ENCODE assay signal across 22 cellular contexts in the genomic region with DNA sequence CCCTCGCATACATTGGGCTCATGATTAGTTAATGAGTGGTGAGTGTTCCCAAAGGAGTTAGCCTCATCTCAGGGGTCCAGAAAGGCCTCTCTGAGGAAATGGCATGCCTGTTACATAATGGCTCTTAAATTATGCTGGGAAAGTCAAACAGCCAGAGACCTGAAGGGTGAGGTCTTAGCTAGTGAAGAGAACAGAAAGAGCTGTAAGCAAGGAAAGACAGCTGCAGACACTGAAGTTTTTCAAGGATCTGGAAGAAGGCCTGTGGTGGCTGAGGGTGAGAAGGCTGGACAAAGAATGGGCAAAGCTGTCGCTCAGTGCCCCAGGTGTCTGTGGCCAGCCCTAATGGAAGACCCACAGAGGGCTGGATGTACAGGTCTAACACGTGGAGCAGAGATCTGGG. TPM values are rescaled to one million over a fixed set of nuclear protein-coding genes. Genes with fewer than 3 reads are reported as not detected.
A peak's percentile ranks its signal among the peaks of the same experiment; 100 is the strongest.
DNase-seq lines count a peak whose midpoint lies in the region; ATAC-seq and TF ChIP-seq lines count a peak whose summit lies in the region.
"Had no signal": no experiment of that assay in that cellular context is flagged by ENCODE, and none has a peak within 500 bp of the region (broad histone marks: within the 10 kb centered on the region; RNA-seq: fewer than 3 reads in every experiment).

No MANE protein-coding gene starts in this region.

- no peak for TF ChIP-seq EP300 in upper lobe of left lung (IDR thresholded peaks at IDR 0.05)

- H3K4me1 Mint-ChIP-seq in dendritic cell treated with granulocyte-macrophage colony-stimulating factor and Interleukin-4, amounts not matched to agents 40 ng/mL and 50 ng/mL, for 4 days (ENCODE audit: low read depth): peaks cover 39% of the 10 kb centered on the region

- H3K4me3 Mint-ChIP-seq in dendritic cell treated with granulocyte-macrophage colony-stimulating factor and Interleukin-4, amounts not matched to agents 40 ng/mL and 50 ng/mL, for 4 days: no peak overlapping the region
- H3K4me3 Mint-ChIP-seq: activated CD4-positive, alpha-beta T cell treated with anti-CD3 and anti-CD28 coated beads for 36 hours; H9; neural crest cell had no signal

- TF ChIP-seq POLR2A in heart left ventricle (IDR thresholded peaks at IDR 0.05) (no peak), upper lobe of left lung (IDR thresholded peaks at IDR 0.05) (no peak)

- H3K27me3 Mint-ChIP-seq in dendritic cell treated with granulocyte-macrophage colony-stimulating factor and Interleukin-4, amounts not matched to agents 40 ng/mL and 50 ng/mL, for 4 days: no peaks in the 10 kb centered on the region
- H3K27me3 Mint-ChIP-seq: activated CD4-positive, alpha-beta T cell treated with anti-CD3 and anti-CD28 coated beads for 36 hours had no signal

- H3K27ac Mint-ChIP-seq in dendritic cell treated with granulocyte-macrophage colony-stimulating factor and Interleukin-4, amounts not matched to agents 40 ng/mL and 50 ng/mL, for 4 days: peak overlapping the region; percentile 0
- H3K27ac Mint-ChIP-seq: activated CD4-positive, alpha-beta T cell treated with anti-CD3 and anti-CD28 coated beads for 36 hours had no signal

- no peak for TF ChIP-seq CTCF in heart left ventricle (IDR thresholded peaks at IDR 0.05)
- no peak for TF ChIP-seq CTCF in parathyroid adenoma (IDR thresholded peaks at IDR 0.05)
- no peak for TF ChIP-seq CTCF in upper lobe of left lung (IDR thresholded peaks at IDR 0.05)
- no peak for TF ChIP-seq CTCF in colonic mucosa (IDR thresholded peaks at IDR 0.05)

- H3K27ac ChIP-seq in heart left ventricle (peak overlapping the region; percentile 87 to 97 (median 93)), parathyroid adenoma (peak overlapping the region; percentile 63), upper lobe of left lung (peak overlapping the region; percentile 65 to 83 (median 80)), colonic mucosa (no peak overlapping the region)
- H3K27ac ChIP-seq: C4-2B had no signal

- H2AFZ ChIP-seq in parathyroid adenoma: no peak overlapping the region

- H3K9me3 ChIP-seq in heart left ventricle: no peaks in the 10 kb centered on the region
- H3K9me3 ChIP-seq in parathyroid adenoma (ENCODE audit: control insufficient read depth, low read length): no peaks in the 10 kb centered on the region
- no peaks in the 10 kb centered on the region for H3K9me3 ChIP-seq in upper lobe of left lung
- H3K9me3 ChIP-seq in colonic mucosa: no peaks in the 10 kb centered on the region

- peaks cover 58% of the 10 kb centered on the region for H3K36me3 Mint-ChIP-seq in dendritic cell treated with granulocyte-macrophage colony-stimulating factor and Interleukin-4, amounts not matched to agents 40 ng/mL and 50 ng/mL, for 4 days (ENCODE audit: low read depth)

- 76 to 94% (median 82%) methylated on average over 2 to 3 of the region's 3 CpGs for WGBS in heart left ventricle, 4 donors
- 58 to 65% methylated on average over 2 to 3 of the region's 3 CpGs for WGBS in upper lobe of left lung, 2 donors

- intact Hi-C loops in heart left ventricle (cut with DNase I) (loop anchor here in 3 of 10 donors (5.0 kb wide), 1 partner anchor 36 kb away; the partner anchor contains the start of gene PNPO (in 3 of the 3)), Right ventricle myocardium superior (cut with DNase I) (no loop called here), colonic mucosa (cut with DNase I) (no loop called here)
- intact Hi-C loops in dendritic cell treated with granulocyte-macrophage colony-stimulating factor and Interleukin-4, amounts not matched to agents 40 ng/mL and 50 ng/mL, for 4 days (cut with micrococcal nuclease): no loop called here

- H3K79me2 ChIP-seq in parathyroid adenoma: peaks cover 29% of the 10 kb centered on the region

- ATAC-seq in heart left ventricle (no peak), Right ventricle myocardium superior (ENCODE audit: poor library complexity) (no peak), upper lobe of left lung (ENCODE audit: low FRiP score in 2 of 2) (no peak)
- ATAC-seq: activated CD4-positive, alpha-beta T cell treated with anti-CD3 and anti-CD28 coated beads for 36 hours had no signal

- H3K27me3 ChIP-seq in heart left ventricle (no peaks in the 10 kb centered on the region), parathyroid adenoma (ENCODE audit: control insufficient read depth, insufficient read depth, low read length) (no peaks in the 10 kb centered on the region), upper lobe of left lung (no peaks in the 10 kb centered on the region), colonic mucosa (no peaks in the 10 kb centered on the region)

- H3K4me3 ChIP-seq in heart left ventricle (no peak overlapping the region), parathyroid adenoma (ENCODE audit: low read depth, low read length) (no peak overlapping the region), upper lobe of left lung (no peak overlapping the region), colonic mucosa (no peak overlapping the region)

- peaks cover 0 to under 1% (median 0%) of the 10 kb centered on the region in 9 donors for H3K36me3 ChIP-seq in heart left ventricle
- no peaks in the 10 kb centered on the region for H3K36me3 ChIP-seq in parathyroid adenoma (ENCODE audit: control insufficient read depth, insufficient read depth, low read length)
- peaks cover 0 to 4% (median 0%) of the 10 kb centered on the region in 4 donors for H3K36me3 ChIP-seq in upper lobe of left lung
- H3K36me3 ChIP-seq in colonic mucosa: no peaks in the 10 kb centered on the region

- DNase-seq in heart left ventricle (no peak), Right ventricle myocardium superior (no peak), upper lobe of left lung (no peak), HuH-7 (ENCODE audit: low spot score) (no peak), colonic mucosa (no peak), CD1c-positive myeloid dendritic cell (ENCODE audit: extremely low spot score) (no peak)
- DNase-seq: activated CD4-positive, alpha-beta T cell treated with anti-CD3 and anti-CD28 coated beads for 36 hours; activated naive CD4-positive, alpha-beta T cell treated with Interleukin-2 at 50 U/mL for 16 hours; DMS79 treated with DMSO at 0.1 percent for 48 hours; foreskin fibroblast; H9; NCI-H1694 treated with DMSO at 0.1 percent for 48 hours; NCI-H510A; OCI-M1; retina; stimulated activated CD4-positive, alpha-beta T cell treated with anti-CD3 and anti-CD28 coated beads, Interleukin-1b, Interleukin-23, amount 100 ng/mL, for 48 hours; T1000 had no signal

- no peak overlapping the region for H3K4me2 ChIP-seq in parathyroid adenoma (ENCODE audit: low read length)

- H3K4me1 ChIP-seq in heart left ventricle (peaks cover 16 to 86% (median 68%) of the 10 kb centered on the region in 12 donors), parathyroid adenoma (peaks cover 9% of the 10 kb centered on the region), upper lobe of left lung (peaks cover 38 to 51% (median 43%) of the 10 kb centered on the region in 4 donors), colonic mucosa (no peaks in the 10 kb centered on the region)

- H3K9ac ChIP-seq in parathyroid adenoma: no peak overlapping the region
- H3K9ac ChIP-seq in colonic mucosa (ENCODE audit: low read depth in 2 of 2, low read length in 2 of 2): no peak overlapping the region

- no peaks in the 10 kb centered on the region for H3K9me3 Mint-ChIP-seq in dendritic cell treated with granulocyte-macrophage colony-stimulating factor and Interleukin-4, amounts not matched to agents 40 ng/mL and 50 ng/mL, for 4 days
- H3K9me3 Mint-ChIP-seq: H9, neural crest cell had no signal

RNA-seq across cellular contexts. Expression of gene SP2, which starts 10.4 kb away (rescaled TPM):
- 10 to 100 TPM; 11.1 to 21.2 (median 16.7) TPM for total RNA-seq in heart left ventricle
- polyA plus RNA-seq in heart left ventricle: 10 to 100 TPM in 1 of 2 donors, 1 to 10 TPM in 1; 4.1 to 15.8 TPM
- total RNA-seq in Right ventricle myocardium superior: 12.4 TPM
- total RNA-seq in upper lobe of left lung: 10 to 100 TPM in 3 of 6 donors, 1 to 10 TPM in 3; 7.6 to 19.4 (median 13.1) TPM
- total RNA-seq in colonic mucosa: 10 to 100 TPM; 18.1 to 21.6 TPM

RNA-seq across cellular contexts. Expression of gene PNPO, which starts 34.9 kb away (rescaled TPM):
- 10 to 100 TPM; 24.2 to 45.0 (median 36.1) TPM for total RNA-seq in heart left ventricle
- polyA plus RNA-seq in heart left ventricle: 10 to 100 TPM; 12.6 to 16.1 TPM
- total RNA-seq in Right ventricle myocardium superior: 28.2 TPM
- 10 to 100 TPM; 16.2 to 40.2 (median 28.7) TPM for total RNA-seq in upper lobe of left lung
- 10 to 100 TPM; 18.1 to 70.5 TPM for total RNA-seq in colonic mucosa

RNA-seq across cellular contexts. Expression of gene PRR15L, which starts 51.2 kb away (rescaled TPM):
- 1 to 10 TPM in 1 of 9 donors, not detected in 8; 2.7 TPM for total RNA-seq in heart left ventricle
- under 1 TPM in 1 of 2 donors, not detected in 1; 0.04 TPM for polyA plus RNA-seq in heart left ventricle
- not detected for total RNA-seq in Right ventricle myocardium superior
- total RNA-seq in upper lobe of left lung: 100 to 1,000 TPM in 1 of 6 donors, 10 to 100 TPM in 5; 34.2 to 105 (median 75.2) TPM
- total RNA-seq in colonic mucosa: 100 to 1,000 TPM; 223 to 259 TPM
- total RNA-seq: activated CD4-positive, alpha-beta T cell treated with anti-CD3 and anti-CD28 coated beads for 36 hours; H9; lung microvascular endothelial cell; neural crest cell had no signal

RNA-seq across cellular contexts. Expression of gene SP6, which starts 55.5 kb away (rescaled TPM):
- under 1 TPM in 7 of 9 donors, not detected in 2; 0.12 to 0.88 (median 0.32) TPM for total RNA-seq in heart left ventricle
- polyA plus RNA-seq in heart left ventricle: 1 to 10 TPM in 1 of 2 donors, under 1 TPM in 1; 0.19 to 2.5 TPM
- total RNA-seq in Right ventricle myocardium superior: 0.08 TPM
- total RNA-seq in upper lobe of left lung: 1 to 10 TPM in 5 of 6 donors, under 1 TPM in 1; 0.76 to 6.4 (median 2.4) TPM
- 1 to 10 TPM; 8.7 to 8.8 TPM for total RNA-seq in colonic mucosa

Comparison
In these comparisons a context has a peak if more than half of its experiments do, and no peak if none do; other contexts are left out.
1. RNA of gene PRR15L, which starts 51.2 kb away (total RNA-seq): 223 to 259 TPM in colonic mucosa and 34.2 to 105 TPM in upper lobe of left lung; not detected in Right ventricle myocardium superior (single experiment) and 2.7 TPM in heart left ventricle; every median in the first group is over 4 times any median in the second.